ENCODE assay signal across 24 cellular contexts in genomic region chr13:38255600-38255999, GRCh38.
"Had no signal": no experiment of that assay in that cellular context is flagged by ENCODE, and none has a peak within 500 bp of the region (broad histone marks: within the 10 kb centered on the region; RNA-seq: fewer than 3 reads in every experiment).

No MANE protein-coding gene starts in this region.

- H3K4me1 Mint-ChIP-seq: immature natural killer cell; naive B cell; neural crest cell; stimulated activated memory B cell treated with anti-CD40 and anti-IgM and Interleukin-4, amounts not matched to agents 10 μg/mL and 1 μg/mL and 100 μg/mL, for 72 hours had no signal

- H3K27ac Mint-ChIP-seq: immature natural killer cell; natural killer cell treated with Interleukin-12 subunit alpha and Interleukin-12 subunit beta and Interleukin-15 and Interleukin-18, amount 100 ng/mL, for 72 hours; stimulated activated memory B cell treated with anti-CD40 and anti-IgM and Interleukin-4, amounts not matched to agents 10 μg/mL and 1 μg/mL and 100 μg/mL, for 72 hours; stimulated activated naive CD8-positive, alpha-beta T cell treated with anti-CD3 and anti-CD28 coated beads, Interleukin-15, Interleukin-2, amounts not matched to agents 100 ng/mL and 50 ng/mL, for 24 hours had no signal

- H3K4me1 ChIP-seq: foreskin keratinocyte, lower lobe of right lung, parathyroid adenoma, prostate gland, sigmoid colon, spleen, transverse colon had no signal

- DNase-seq: caudate nucleus; cerebellar nuclear complex; cortex of kidney; foreskin keratinocyte; glutamatergic neuron; hypothalamus; immature natural killer cell; left ventricle myocardium superior; lower lobe of right lung; mucosa of descending colon; naive B cell; right cardiac atrium; sigmoid colon; spleen; stimulated activated CD4-positive, alpha-beta T cell treated with anti-CD3 and anti-CD28 coated beads, Interleukin-4, amount 100 ng/mL, for 4 hours; transverse colon had no signal

- H3K4me3 Mint-ChIP-seq: immature natural killer cell; naive B cell; natural killer cell treated with Interleukin-12 subunit alpha and Interleukin-12 subunit beta and Interleukin-15 and Interleukin-18, amount 100 ng/mL, for 72 hours; neural crest cell; stimulated activated memory B cell treated with anti-CD40 and anti-IgM and Interleukin-4, amounts not matched to agents 10 μg/mL and 1 μg/mL and 100 μg/mL, for 72 hours; stimulated activated naive CD8-positive, alpha-beta T cell treated with anti-CD3 and anti-CD28 coated beads, Interleukin-15, Interleukin-2, amounts not matched to agents 100 ng/mL and 50 ng/mL, for 24 hours had no signal

- H3K36me3 ChIP-seq: lower lobe of right lung, prostate gland, sigmoid colon, spleen, transverse colon had no signal

- H3K27ac ChIP-seq: epithelial cell of prostate, foreskin keratinocyte, lower lobe of right lung, parathyroid adenoma, prostate gland, sigmoid colon, spleen, transverse colon had no signal

- H3K79me2 ChIP-seq: parathyroid adenoma had no signal

- ATAC-seq: esophagus mucosa; foreskin keratinocyte; left ventricle myocardium superior; lower lobe of right lung; mucosa of descending colon; natural killer cell treated with Interleukin-12 subunit alpha and Interleukin-12 subunit beta and Interleukin-15 and Interleukin-18, amount 100 ng/mL, for 72 hours; right cardiac atrium; stimulated activated memory B cell treated with anti-CD40 and anti-IgM and Interleukin-4, amounts not matched to agents 10 μg/mL and 1 μg/mL and 100 μg/mL, for 72 hours had no signal

- H3K4me3 ChIP-seq: lower lobe of right lung, mucosa of descending colon, prostate gland, sigmoid colon, spleen, transverse colon had no signal

- H3K36me3 Mint-ChIP-seq: immature natural killer cell; naive B cell; natural killer cell treated with Interleukin-12 subunit alpha and Interleukin-12 subunit beta and Interleukin-15 and Interleukin-18, amount 100 ng/mL, for 72 hours; stimulated activated memory B cell treated with anti-CD40 and anti-IgM and Interleukin-4, amounts not matched to agents 10 μg/mL and 1 μg/mL and 100 μg/mL, for 72 hours had no signal

- H3K27me3 Mint-ChIP-seq: naive B cell; natural killer cell treated with Interleukin-12 subunit alpha and Interleukin-12 subunit beta and Interleukin-15 and Interleukin-18, amount 100 ng/mL, for 72 hours; stimulated activated memory B cell treated with anti-CD40 and anti-IgM and Interleukin-4, amounts not matched to agents 10 μg/mL and 1 μg/mL and 100 μg/mL, for 72 hours had no signal

- H3K9me3 ChIP-seq: lower lobe of right lung, mucosa of descending colon, prostate gland, sigmoid colon, spleen, transverse colon had no signal

- H2AFZ ChIP-seq: parathyroid adenoma had no signal

- H3K27me3 ChIP-seq: foreskin keratinocyte, sigmoid colon, spleen, transverse colon had no signal

- H3K9ac ChIP-seq: parathyroid adenoma had no signal

- H3K9me3 Mint-ChIP-seq: naive B cell; neural crest cell; stimulated activated memory B cell treated with anti-CD40 and anti-IgM and Interleukin-4, amounts not matched to agents 10 μg/mL and 1 μg/mL and 100 μg/mL, for 72 hours had no signal
